In genomic region chr20:23211164-23211563, GRCh38 we compare ENCODE assay signal across 38 cellular contexts.
"Had no signal": no experiment of that assay in that cellular context is flagged by ENCODE, and none has a peak within 500 bp of the region (broad histone marks: within the 10 kb centered on the region; RNA-seq: fewer than 3 reads in every experiment).

No MANE protein-coding gene starts in this region.

- H3K27ac Mint-ChIP-seq: activated CD4-positive, alpha-beta memory T cell treated with anti-CD3 and anti-CD28 coated beads, Interleukin-2, amount 10 ng/mL, durations not matched to agents 7 days and 5 days; activated CD4-positive, alpha-beta T cell treated with anti-CD3 and anti-CD28 coated beads for 36 hours; activated CD4-positive, alpha-beta T cell treated with anti-CD3 and anti-CD28 coated beads, Interleukin-2, amount 10 ng/mL, durations not matched to agents 7 days and 5 days; activated CD8-positive, alpha-beta memory T cell treated with anti-CD3 and anti-CD28 coated beads, Interleukin-2, amount 10 ng/mL, durations not matched to agents 7 days and 5 days; activated CD8-positive, alpha-beta T cell treated with anti-CD3 and anti-CD28 coated beads, Interleukin-2, amount 10 ng/mL, durations not matched to agents 7 days and 5 days; activated naive CD4-positive, alpha-beta T cell treated with anti-CD3 and anti-CD28 coated beads, Interleukin-2, amount 10 ng/mL, durations not matched to agents 7 days and 5 days; activated naive CD4-positive, alpha-beta T cell treated with anti-CD3 and anti-CD28 coated beads, Interleukin-2, amount 50 U/mL, for 24 hours; activated naive CD8-positive, alpha-beta T cell; activated naive CD8-positive, alpha-beta T cell treated with anti-CD3 and anti-CD28 coated beads, Interleukin-2, amount 10 ng/mL, durations not matched to agents 7 days and 5 days; activated naive CD8-positive, alpha-beta T cell treated with anti-CD3 and anti-CD28 coated beads, Interleukin-2, amount 50 U/mL, for 24 hours; activated T-cell treated with anti-CD3 and anti-CD28 coated beads, Interleukin-2, amount 50 U/mL, for 24 hours; activated T-helper 2 cell treated with anti-CD3 and anti-CD28 coated beads, Interferon-gamma antibody, Interleukin-2, Interleukin-4, amounts not matched to agents 10 μg/mL and 5 μg/mL and 100 μg/mL, durations not matched to agents 14 hours and 24 hours and 36 hours; brain; T-helper 1 cell treated with Interleukin-12 subunit alpha and Interleukin-12 subunit beta and Interleukin-4 antibody, amounts not matched to agents 30 μg/mL and 1 μg/mL, for 36 hours; T-helper 2 cell treated with Interferon-gamma antibody and Interleukin-4, amounts not matched to agents 5 μg/mL and 100 μg/mL, for 36 hours; WTC11 had no signal

- H3K9me3 Mint-ChIP-seq: activated CD4-positive, alpha-beta memory T cell treated with anti-CD3 and anti-CD28 coated beads, Interleukin-2, amount 10 ng/mL, durations not matched to agents 7 days and 5 days; activated CD4-positive, alpha-beta T cell treated with anti-CD3 and anti-CD28 coated beads, Interleukin-2, amount 10 ng/mL, durations not matched to agents 7 days and 5 days; activated naive CD4-positive, alpha-beta T cell treated with anti-CD3 and anti-CD28 coated beads, Interleukin-2, amount 10 ng/mL, durations not matched to agents 7 days and 5 days; activated naive CD4-positive, alpha-beta T cell treated with anti-CD3 and anti-CD28 coated beads, Interleukin-2, amount 50 U/mL, for 24 hours; activated naive CD8-positive, alpha-beta T cell treated with anti-CD3 and anti-CD28 coated beads, Interleukin-2, amount 10 ng/mL, durations not matched to agents 7 days and 5 days; activated naive CD8-positive, alpha-beta T cell treated with anti-CD3 and anti-CD28 coated beads, Interleukin-2, amount 50 U/mL, for 24 hours; activated T-cell treated with anti-CD3 and anti-CD28 coated beads, Interleukin-2, amount 50 U/mL, for 24 hours; activated T-helper 2 cell treated with anti-CD3 and anti-CD28 coated beads, Interferon-gamma antibody, Interleukin-2, Interleukin-4, amounts not matched to agents 10 μg/mL and 5 μg/mL and 100 μg/mL, durations not matched to agents 14 hours and 24 hours and 36 hours; central memory CD8-positive, alpha-beta T cell; T-helper 1 cell treated with Interleukin-12 subunit alpha and Interleukin-12 subunit beta and Interleukin-4 antibody, amounts not matched to agents 30 μg/mL and 1 μg/mL, for 36 hours; T-helper 2 cell treated with Interferon-gamma antibody and Interleukin-4, amounts not matched to agents 5 μg/mL and 100 μg/mL, for 36 hours; WTC11 had no signal

- H3K36me3 Mint-ChIP-seq: activated CD8-positive, alpha-beta memory T cell treated with anti-CD3 and anti-CD28 coated beads, Interleukin-2, amount 10 ng/mL, durations not matched to agents 7 days and 5 days; activated naive CD4-positive, alpha-beta T cell treated with anti-CD3 and anti-CD28 coated beads, Interleukin-2, amount 10 ng/mL, durations not matched to agents 7 days and 5 days; activated naive CD4-positive, alpha-beta T cell treated with anti-CD3 and anti-CD28 coated beads, Interleukin-2, amount 50 U/mL, for 24 hours; activated naive CD8-positive, alpha-beta T cell; activated naive CD8-positive, alpha-beta T cell treated with anti-CD3 and anti-CD28 coated beads, Interleukin-2, amount 10 ng/mL, durations not matched to agents 7 days and 5 days; brain; WTC11 had no signal

- DNase-seq: activated CD4-positive, alpha-beta memory T cell treated with anti-CD3 and anti-CD28 coated beads, Interleukin-2, amount 10 ng/mL, durations not matched to agents 7 days and 5 days; activated CD4-positive, alpha-beta T cell treated with anti-CD3 and anti-CD28 coated beads for 1 hour; activated CD4-positive, alpha-beta T cell treated with anti-CD3 and anti-CD28 coated beads for 36 hours; activated CD4-positive, alpha-beta T cell treated with anti-CD3 and anti-CD28 coated beads for 48 hours; activated CD4-positive, alpha-beta T cell treated with anti-CD3 and anti-CD28 coated beads, Interleukin-2, amount 10 ng/mL, durations not matched to agents 7 days and 5 days; activated CD4-positive, alpha-beta T cell treated with anti-CD3 and anti-CD28 coated beads, Interleukin-2, amount 50 U/mL, for 48 hours; activated CD4-positive, CD25-positive, alpha-beta regulatory T cell; activated CD8-positive, alpha-beta memory T cell treated with anti-CD3 and anti-CD28 coated beads for 24 hours; activated CD8-positive, alpha-beta memory T cell treated with anti-CD3 and anti-CD28 coated beads, Interleukin-2, amount 10 ng/mL, durations not matched to agents 7 days and 5 days; activated CD8-positive, alpha-beta memory T cell treated with anti-CD3 and anti-CD28 coated beads, Interleukin-2, amount 50 U/mL, for 48 hours; activated CD8-positive, alpha-beta T cell treated with anti-CD3 and anti-CD28 coated beads, Interleukin-2, amount 10 ng/mL, durations not matched to agents 7 days and 5 days; activated effector memory CD4-positive, alpha-beta T cell treated with Interleukin-2 at 50 U/mL for 16 hours; activated gamma-delta T cell; activated naive CD4-positive, alpha-beta T cell treated with anti-CD3 and anti-CD28 coated beads, Interleukin-2, amount 10 ng/mL, durations not matched to agents 7 days and 5 days; activated naive CD4-positive, alpha-beta T cell treated with Interleukin-2 at 50 U/mL for 16 hours; activated naive CD8-positive, alpha-beta T cell treated with anti-CD3 and anti-CD28 coated beads, Interleukin-2, amount 10 ng/mL, durations not matched to agents 7 days and 5 days; activated naive CD8-positive, alpha-beta T cell treated with anti-CD3 and anti-CD28 coated beads, Interleukin-2, amount 50 U/mL, for 24 hours; activated T-cell treated with anti-CD3 and anti-CD28 coated beads, Interleukin-2, amount 50 U/mL, for 24 hours; activated T-cell treated with anti-CD3 and anti-CD28 coated beads, Interleukin-2, amount 50 U/mL, for 48 hours; amygdala; anterior cingulate cortex; caudate nucleus; cerebellar nuclear complex; T-helper 1 cell; T-helper 2 cell; T-helper 9 cell; WERI-Rb-1 had no signal

- H3K27me3 Mint-ChIP-seq: activated CD8-positive, alpha-beta memory T cell treated with anti-CD3 and anti-CD28 coated beads, Interleukin-2, amount 10 ng/mL, durations not matched to agents 7 days and 5 days; activated naive CD8-positive, alpha-beta T cell treated with anti-CD3 and anti-CD28 coated beads, Interleukin-2, amount 50 U/mL, for 24 hours; central memory CD8-positive, alpha-beta T cell had no signal

- H3K27me3 ChIP-seq: ascending aorta had no signal

- H3K4me3 ChIP-seq: ascending aorta, cardiac muscle cell had no signal

- ATAC-seq: activated CD4-positive, alpha-beta T cell treated with anti-CD3 and anti-CD28 coated beads for 36 hours; activated CD4-positive, CD25-positive, alpha-beta regulatory T cell treated with anti-CD3 and anti-CD28 coated beads, Interleukin-2, amount 50 U/mL, for 24 hours; activated CD8-positive, alpha-beta memory T cell treated with anti-CD3 and anti-CD28 coated beads, Interleukin-2, amount 10 ng/mL, durations not matched to agents 7 days and 5 days; activated CD8-positive, alpha-beta T cell treated with anti-CD3 and anti-CD28 coated beads, Interleukin-2, amount 10 ng/mL, durations not matched to agents 7 days and 5 days; activated naive CD8-positive, alpha-beta T cell treated with anti-CD3 and anti-CD28 coated beads, Interleukin-2, amount 50 U/mL, for 24 hours; WTC11 had no signal

- H3K36me3 ChIP-seq: ascending aorta, cardiac muscle cell, WERI-Rb-1 had no signal

- H3K4me3 Mint-ChIP-seq: activated CD4-positive, alpha-beta memory T cell treated with anti-CD3 and anti-CD28 coated beads, Interleukin-2, amount 10 ng/mL, durations not matched to agents 7 days and 5 days; activated CD4-positive, alpha-beta T cell treated with anti-CD3 and anti-CD28 coated beads for 36 hours; activated CD4-positive, alpha-beta T cell treated with anti-CD3 and anti-CD28 coated beads, Interleukin-2, amount 10 ng/mL, durations not matched to agents 7 days and 5 days; activated CD8-positive, alpha-beta memory T cell treated with anti-CD3 and anti-CD28 coated beads, Interleukin-2, amount 10 ng/mL, durations not matched to agents 7 days and 5 days; activated CD8-positive, alpha-beta T cell treated with anti-CD3 and anti-CD28 coated beads, Interleukin-2, amount 10 ng/mL, durations not matched to agents 7 days and 5 days; activated naive CD4-positive, alpha-beta T cell treated with anti-CD3 and anti-CD28 coated beads, Interleukin-2, amount 10 ng/mL, durations not matched to agents 7 days and 5 days; activated naive CD4-positive, alpha-beta T cell treated with anti-CD3 and anti-CD28 coated beads, Interleukin-2, amount 50 U/mL, for 24 hours; activated naive CD8-positive, alpha-beta T cell; activated naive CD8-positive, alpha-beta T cell treated with anti-CD3 and anti-CD28 coated beads, Interleukin-2, amount 10 ng/mL, durations not matched to agents 7 days and 5 days; activated naive CD8-positive, alpha-beta T cell treated with anti-CD3 and anti-CD28 coated beads, Interleukin-2, amount 50 U/mL, for 24 hours; activated T-cell treated with anti-CD3 and anti-CD28 coated beads, Interleukin-2, amount 50 U/mL, for 24 hours; brain; central memory CD8-positive, alpha-beta T cell; T-helper 1 cell treated with Interleukin-12 subunit alpha and Interleukin-12 subunit beta and Interleukin-4 antibody, amounts not matched to agents 30 μg/mL and 1 μg/mL, for 36 hours; T-helper 2 cell treated with Interferon-gamma antibody and Interleukin-4, amounts not matched to agents 5 μg/mL and 100 μg/mL, for 36 hours; WTC11 had no signal

- H3K27ac ChIP-seq: ascending aorta, cardiac muscle cell, WERI-Rb-1 had no signal

- H3K9me3 ChIP-seq: ascending aorta had no signal

- H3K4me1 Mint-ChIP-seq: activated CD4-positive, alpha-beta memory T cell treated with anti-CD3 and anti-CD28 coated beads, Interleukin-2, amount 10 ng/mL, durations not matched to agents 7 days and 5 days; activated CD4-positive, alpha-beta T cell treated with anti-CD3 and anti-CD28 coated beads for 36 hours; activated CD4-positive, alpha-beta T cell treated with anti-CD3 and anti-CD28 coated beads, Interleukin-2, amount 10 ng/mL, durations not matched to agents 7 days and 5 days; activated CD8-positive, alpha-beta memory T cell treated with anti-CD3 and anti-CD28 coated beads, Interleukin-2, amount 10 ng/mL, durations not matched to agents 7 days and 5 days; activated naive CD4-positive, alpha-beta T cell treated with anti-CD3 and anti-CD28 coated beads, Interleukin-2, amount 10 ng/mL, durations not matched to agents 7 days and 5 days; activated naive CD4-positive, alpha-beta T cell treated with anti-CD3 and anti-CD28 coated beads, Interleukin-2, amount 50 U/mL, for 24 hours; activated naive CD8-positive, alpha-beta T cell treated with anti-CD3 and anti-CD28 coated beads, Interleukin-2, amount 10 ng/mL, durations not matched to agents 7 days and 5 days; activated naive CD8-positive, alpha-beta T cell treated with anti-CD3 and anti-CD28 coated beads, Interleukin-2, amount 50 U/mL, for 24 hours; central memory CD8-positive, alpha-beta T cell had no signal
